1 cellular context compared by ENCODE assay signal in the genomic region with DNA sequence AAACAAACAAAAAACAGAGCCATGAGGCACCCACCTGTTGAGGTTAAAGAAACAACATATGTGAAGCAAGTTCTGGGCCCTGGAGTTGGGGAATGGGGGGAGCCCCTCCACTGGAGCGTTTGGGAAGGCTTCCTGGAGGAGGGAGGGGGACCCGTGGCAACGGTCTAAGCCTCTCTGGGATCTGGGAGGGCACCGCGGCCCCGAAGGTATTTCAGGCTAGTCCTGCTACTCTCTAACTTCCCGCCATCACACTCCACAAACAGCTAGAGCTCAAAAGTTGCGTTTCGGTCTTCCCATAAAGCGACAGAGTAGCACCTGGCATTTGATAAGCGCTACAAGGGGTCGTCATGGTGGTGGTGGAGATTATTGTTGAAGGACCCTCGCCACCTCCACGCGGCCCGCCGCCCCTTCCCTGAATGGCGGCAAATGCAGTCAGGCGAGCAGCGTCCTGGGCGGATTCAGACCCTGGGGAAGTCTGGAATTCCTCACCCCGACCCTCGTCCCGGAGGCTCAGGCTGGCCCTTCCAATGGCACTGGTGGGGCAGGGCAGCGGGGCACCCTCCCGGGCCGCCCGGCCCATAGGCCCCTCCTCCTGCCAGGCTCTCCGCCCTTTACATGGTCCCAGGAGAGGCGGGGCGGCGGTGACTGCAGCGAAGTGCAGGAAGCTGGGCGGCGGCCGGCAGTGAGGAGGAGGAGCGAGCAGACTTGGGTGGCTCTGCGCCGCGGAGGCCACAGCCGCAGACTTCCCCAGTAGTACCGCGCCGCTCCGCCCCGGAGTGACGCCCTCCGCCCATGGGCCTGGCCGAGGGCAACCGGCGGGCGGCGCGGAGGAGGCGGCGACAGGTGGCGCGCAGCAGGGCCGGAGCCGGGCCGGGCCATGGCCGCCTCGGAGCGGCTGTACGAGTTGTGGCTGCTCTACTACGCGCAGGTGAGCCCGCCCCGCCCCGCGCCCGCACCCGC.
TF ChIP-seq lines count a peak whose summit lies in the region.

A gene with protein sequence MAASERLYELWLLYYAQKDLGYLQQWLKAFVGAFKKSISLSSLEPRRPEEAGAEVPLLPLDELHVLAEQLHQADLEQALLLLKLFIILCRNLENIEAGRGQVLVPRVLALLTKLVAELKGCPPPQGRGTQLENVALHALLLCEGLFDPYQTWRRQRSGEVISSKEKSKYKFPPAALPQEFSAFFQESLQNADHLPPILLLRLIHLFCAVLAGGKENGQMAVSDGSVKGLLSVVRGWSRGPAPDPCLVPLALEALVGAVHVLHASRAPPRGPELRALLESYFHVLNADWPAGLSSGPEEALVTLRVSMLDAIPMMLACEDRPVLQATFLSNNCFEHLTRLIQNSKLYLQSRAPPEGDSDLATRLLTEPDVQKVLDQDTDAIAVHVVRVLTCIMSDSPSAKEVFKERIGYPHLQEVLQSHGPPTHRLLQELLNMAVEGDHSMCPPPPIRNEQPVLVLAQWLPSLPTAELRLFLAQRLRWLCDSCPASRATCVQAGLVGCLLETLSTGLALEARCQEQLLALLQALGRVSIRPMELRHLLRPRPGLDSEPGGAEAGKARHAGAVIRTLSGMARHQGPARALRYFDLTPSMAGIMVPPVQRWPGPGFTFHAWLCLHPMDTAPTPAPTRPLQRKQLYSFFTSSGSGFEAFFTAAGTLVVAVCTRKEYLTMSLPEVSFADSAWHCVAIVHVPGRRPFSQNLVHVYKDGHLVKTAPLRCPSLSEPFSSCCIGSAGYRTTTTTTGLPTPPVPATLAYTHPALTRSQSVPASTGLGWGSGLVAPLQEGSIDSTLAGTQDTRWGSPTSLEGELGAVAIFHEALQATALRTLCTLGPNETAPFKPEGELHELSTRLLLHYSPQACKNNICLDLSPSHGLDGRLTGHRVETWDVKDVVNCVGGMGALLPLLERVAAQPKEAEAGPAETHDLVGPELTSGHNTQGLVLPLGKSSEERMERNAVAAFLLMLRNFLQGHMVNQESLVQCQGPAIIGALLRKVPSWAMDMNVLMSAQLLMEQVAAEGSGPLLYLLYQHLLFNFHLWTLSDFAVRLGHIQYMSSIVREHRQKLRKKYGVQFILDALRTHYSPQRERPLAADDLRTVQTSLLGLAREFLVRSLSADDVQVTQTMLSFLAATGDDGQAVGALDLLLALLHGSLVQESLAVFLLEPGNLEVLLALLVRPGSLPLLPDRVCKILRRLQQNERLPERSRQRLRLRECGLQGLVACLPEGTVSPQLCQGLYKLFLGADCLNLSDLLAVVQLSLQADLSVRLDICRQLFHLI (N-terminal part only) (plus strand): TSS at position 682 of the 960 bp plus-strand sequence. CDS start 196 bp downstream, at position 878.

TF ChIP-seq in neural cell, 6 proteins besides CTCF, POLR2A, EP300 and RAD21 (continued from another document):
- TF ChIP-seq, protein P1, sequence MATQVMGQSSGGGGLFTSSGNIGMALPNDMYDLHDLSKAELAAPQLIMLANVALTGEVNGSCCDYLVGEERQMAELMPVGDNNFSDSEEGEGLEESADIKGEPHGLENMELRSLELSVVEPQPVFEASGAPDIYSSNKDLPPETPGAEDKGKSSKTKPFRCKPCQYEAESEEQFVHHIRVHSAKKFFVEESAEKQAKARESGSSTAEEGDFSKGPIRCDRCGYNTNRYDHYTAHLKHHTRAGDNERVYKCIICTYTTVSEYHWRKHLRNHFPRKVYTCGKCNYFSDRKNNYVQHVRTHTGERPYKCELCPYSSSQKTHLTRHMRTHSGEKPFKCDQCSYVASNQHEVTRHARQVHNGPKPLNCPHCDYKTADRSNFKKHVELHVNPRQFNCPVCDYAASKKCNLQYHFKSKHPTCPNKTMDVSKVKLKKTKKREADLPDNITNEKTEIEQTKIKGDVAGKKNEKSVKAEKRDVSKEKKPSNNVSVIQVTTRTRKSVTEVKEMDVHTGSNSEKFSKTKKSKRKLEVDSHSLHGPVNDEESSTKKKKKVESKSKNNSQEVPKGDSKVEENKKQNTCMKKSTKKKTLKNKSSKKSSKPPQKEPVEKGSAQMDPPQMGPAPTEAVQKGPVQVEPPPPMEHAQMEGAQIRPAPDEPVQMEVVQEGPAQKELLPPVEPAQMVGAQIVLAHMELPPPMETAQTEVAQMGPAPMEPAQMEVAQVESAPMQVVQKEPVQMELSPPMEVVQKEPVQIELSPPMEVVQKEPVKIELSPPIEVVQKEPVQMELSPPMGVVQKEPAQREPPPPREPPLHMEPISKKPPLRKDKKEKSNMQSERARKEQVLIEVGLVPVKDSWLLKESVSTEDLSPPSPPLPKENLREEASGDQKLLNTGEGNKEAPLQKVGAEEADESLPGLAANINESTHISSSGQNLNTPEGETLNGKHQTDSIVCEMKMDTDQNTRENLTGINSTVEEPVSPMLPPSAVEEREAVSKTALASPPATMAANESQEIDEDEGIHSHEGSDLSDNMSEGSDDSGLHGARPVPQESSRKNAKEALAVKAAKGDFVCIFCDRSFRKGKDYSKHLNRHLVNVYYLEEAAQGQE (IDR thresholded peaks at IDR 0.05; ENCODE audit: borderline replicate concordance): no peak
- TF ChIP-seq POLR2AphosphoS5 (IDR thresholded peaks at IDR 0.05) (peak; percentile 15), EZH2 (IDR thresholded peaks at IDR 0.05; ENCODE audit: borderline replicate concordance, insufficient read depth, low read length, poor library complexity, severe bottlenecking) (no peak), MXI1 (conservative IDR thresholded peaks at IDR 0.05; ENCODE audit: poor library complexity, severe bottlenecking) (peak; percentile 57)
